ENCODE assay signal across 26 cellular contexts in the genomic region with DNA sequence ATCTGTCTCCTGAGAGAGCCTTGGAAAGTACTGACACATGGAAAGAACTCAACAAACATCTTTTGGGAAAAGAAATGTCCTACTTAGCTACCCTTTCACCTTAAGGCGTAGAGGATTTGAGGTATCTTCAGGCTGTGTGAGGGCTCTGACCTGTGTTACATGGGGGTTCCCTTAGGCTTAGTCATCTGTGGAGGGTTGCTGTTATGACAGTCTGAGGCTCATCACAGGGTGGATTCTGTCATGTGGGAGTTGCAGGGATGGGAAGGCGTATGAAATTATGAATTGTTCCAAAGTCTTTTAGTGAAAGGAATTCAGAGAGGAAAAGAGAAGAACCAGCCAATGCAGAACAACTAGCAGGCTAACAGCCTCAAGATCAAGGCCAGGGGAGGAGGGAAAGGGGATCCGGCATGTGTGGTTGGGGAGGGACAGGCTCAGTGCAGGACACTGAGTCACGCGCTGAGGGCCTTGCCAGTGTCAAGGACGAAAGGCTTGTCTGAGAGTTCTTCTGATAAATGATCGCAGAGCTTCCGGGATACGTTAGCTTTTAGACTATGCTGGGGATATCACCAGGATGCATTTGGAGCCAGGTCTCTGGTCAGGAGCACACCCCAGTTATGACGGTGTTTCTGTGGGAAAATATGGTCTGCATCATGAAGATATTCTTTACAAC. TPM values are rescaled to one million over a fixed set of nuclear protein-coding genes. Genes with fewer than 3 reads are reported as not detected.
DNase-seq lines count a peak whose midpoint lies in the region; ATAC-seq lines count a peak whose summit lies in the region.
"Had no signal": no experiment of that assay in that cellular context is flagged by ENCODE, and none has a peak within 500 bp of the region (broad histone marks: within the 10 kb centered on the region; RNA-seq: fewer than 3 reads in every experiment).

No MANE protein-coding gene starts in this region.

- no peak overlapping the region for H3K4me2 ChIP-seq in Karpas-422 (ENCODE audit: low read depth, low read length, poor library complexity, severe bottlenecking)

- H3K27ac Mint-ChIP-seq in activated CD4-positive, alpha-beta T cell treated with anti-CD3 and anti-CD28 coated beads for 36 hours = no peak overlapping the region
- peak overlapping the region; percentile 14 for H3K27ac Mint-ChIP-seq in stimulated activated memory B cell treated with anti-CD40 and anti-IgM and Interleukin-4, amounts not matched to agents 10 μg/mL and 1 μg/mL and 100 μg/mL, for 72 hours
- H3K27ac Mint-ChIP-seq: T-helper 1 cell treated with Interleukin-12 subunit alpha and Interleukin-12 subunit beta and Interleukin-4 antibody, amounts not matched to agents 30 μg/mL and 1 μg/mL, for 36 hours had no signal

- POLR2A ChIA-PET in activated CD4-positive, alpha-beta T cell treated with anti-CD3 and anti-CD28 coated beads for 36 hours (lab: Charles Lee) = no interaction called here

- no peaks in the 10 kb centered on the region for H4K20me1 ChIP-seq in Karpas-422 (ENCODE audit: insufficient read depth, low read depth, low read length)

- no peaks in the 10 kb centered on the region for H3K27me3 ChIP-seq in Karpas-422 (ENCODE audit: low read length)
- H3K27me3 ChIP-seq in H7 (ENCODE audit: control insufficient read depth, insufficient read depth, low read length) = peaks cover 5% of the 10 kb centered on the region; the same call in 1 of the 2 replicates
- H3K27me3 ChIP-seq: BE2C, uterus had no signal

- no peaks in the 10 kb centered on the region for H3K36me3 ChIP-seq in Karpas-422 (ENCODE audit: insufficient read depth, low read length)
- H3K36me3 ChIP-seq in H7 (replicated peaks; ENCODE audit: control insufficient read depth, insufficient read depth, low read length) = no peaks in the 10 kb centered on the region
- H3K36me3 ChIP-seq: BE2C, SJSA1, uterus had no signal

- no peak overlapping the region for H3K4me3 Mint-ChIP-seq in activated CD4-positive, alpha-beta T cell treated with anti-CD3 and anti-CD28 coated beads for 36 hours
- H3K4me3 Mint-ChIP-seq in stimulated activated memory B cell treated with anti-CD40 and anti-IgM and Interleukin-4, amounts not matched to agents 10 μg/mL and 1 μg/mL and 100 μg/mL, for 72 hours = no peak overlapping the region
- H3K4me3 Mint-ChIP-seq: T-helper 1 cell treated with Interleukin-12 subunit alpha and Interleukin-12 subunit beta and Interleukin-4 antibody, amounts not matched to agents 30 μg/mL and 1 μg/mL, for 36 hours had no signal

- peaks cover 38% of the 10 kb centered on the region for H3K27me3 Mint-ChIP-seq in activated CD4-positive, alpha-beta T cell treated with anti-CD3 and anti-CD28 coated beads for 36 hours
- H3K27me3 Mint-ChIP-seq in stimulated activated memory B cell treated with anti-CD40 and anti-IgM and Interleukin-4, amounts not matched to agents 10 μg/mL and 1 μg/mL and 100 μg/mL, for 72 hours = peaks cover 28% of the 10 kb centered on the region

- peak; percentile 72 for ATAC-seq in activated CD4-positive, alpha-beta T cell treated with anti-CD3 and anti-CD28 coated beads for 36 hours
- peak; percentile 8 for ATAC-seq in left lobe of liver
- ATAC-seq in stimulated activated memory B cell treated with anti-CD40 and anti-IgM and Interleukin-4, amounts not matched to agents 10 μg/mL and 1 μg/mL and 100 μg/mL, for 72 hours = no peak

- intact Hi-C loops in activated CD4-positive, alpha-beta T cell treated with anti-CD3 and anti-CD28 coated beads for 36 hours (cut with DNase I, micrococcal nuclease) = loop anchor here in 1 of 2 experiments (5.0 kb wide), 1 partner anchor 151 kb away; no protein-coding TSS in a partner anchor

- H3K9ac ChIP-seq in Karpas-422 (ENCODE audit: low read length) = no peak overlapping the region

- no peak overlapping the region for H3K27ac ChIP-seq in Karpas-422 (ENCODE audit: low read length)
- H3K27ac ChIP-seq: 22Rv1, SJSA1, uterus had no signal

- no peak overlapping the region for H3K4me3 ChIP-seq in Karpas-422 (ENCODE audit: low read length)
- H3K4me3 ChIP-seq in H7 (ENCODE audit: insufficient read depth, low read depth, low read length) = no peak overlapping the region
- H3K4me3 ChIP-seq: SJSA1, uterus had no signal

- DNase-seq in activated CD4-positive, alpha-beta T cell treated with anti-CD3 and anti-CD28 coated beads for 36 hours = no peak
- DNase-seq in activated CD4-positive, alpha-beta T cell treated with anti-CD3 and anti-CD28 coated beads for 1 hour = no peak
- DNase-seq in amniotic epithelial cell (ENCODE audit: low read depth) (peak; percentile 56), left lobe of liver (ENCODE audit: low spot score) (no peak), Karpas-422 (no peak), RKO (ENCODE audit: low spot score) (no peak), H7 (no peak)
- DNase-seq: activated CD4-positive, alpha-beta T cell treated with anti-CD3 and anti-CD28 coated beads, Interleukin-2, amount 50 U/mL, for 48 hours; activated naive CD4-positive, alpha-beta T cell treated with Interleukin-2 at 50 U/mL for 16 hours; BE2C; cerebellar nuclear complex; COR-L47; effector CD4-positive, alpha-beta T cell; midbrain; NCI-H1417 treated with DMSO at 0.1 percent for 48 hours; NCI-H526; stimulated activated CD4-positive, alpha-beta T cell treated with anti-CD3 and anti-CD28 coated beads, Interleukin-4, amount 100 ng/mL, for 4 hours; uterus had no signal

- no peaks in the 10 kb centered on the region for H3K9me2 ChIP-seq in Karpas-422 (replicated peaks; ENCODE audit: insufficient read depth, low read length)

- H3K4me1 Mint-ChIP-seq in activated CD4-positive, alpha-beta T cell treated with anti-CD3 and anti-CD28 coated beads for 36 hours = peaks cover 8% of the 10 kb centered on the region
- peaks cover 13% of the 10 kb centered on the region for H3K4me1 Mint-ChIP-seq in stimulated activated memory B cell treated with anti-CD40 and anti-IgM and Interleukin-4, amounts not matched to agents 10 μg/mL and 1 μg/mL and 100 μg/mL, for 72 hours

- H3K36me3 Mint-ChIP-seq in activated CD4-positive, alpha-beta T cell treated with anti-CD3 and anti-CD28 coated beads for 36 hours (ENCODE audit: low read depth) = no peaks in the 10 kb centered on the region
- H3K36me3 Mint-ChIP-seq in stimulated activated memory B cell treated with anti-CD40 and anti-IgM and Interleukin-4, amounts not matched to agents 10 μg/mL and 1 μg/mL and 100 μg/mL, for 72 hours = no peaks in the 10 kb centered on the region

- H3K79me2 ChIP-seq in Karpas-422 (ENCODE audit: low read length) = no peaks in the 10 kb centered on the region

- CTCF ChIA-PET in activated CD4-positive, alpha-beta T cell treated with anti-CD3 and anti-CD28 coated beads for 36 hours (lab: Charles Lee) = interaction anchor here (0.6 to 1.3 kb wide), 5 partner anchors 10 to 34 kb away, joined by 3 to 5 read pairs (median 3); no protein-coding TSS in a partner anchor

- no peaks in the 10 kb centered on the region for H3K9me3 ChIP-seq in Karpas-422 (ENCODE audit: low read length)
- H3K9me3 ChIP-seq: BE2C, SJSA1, uterus had no signal

- no peak overlapping the region for H2AFZ ChIP-seq in Karpas-422 (ENCODE audit: low read length)

- H3K4me1 ChIP-seq in Karpas-422 (ENCODE audit: low read length) = peaks cover 12% of the 10 kb centered on the region
- H3K4me1 ChIP-seq: SJSA1, uterus had no signal

- H3K9me3 Mint-ChIP-seq in activated CD4-positive, alpha-beta T cell treated with anti-CD3 and anti-CD28 coated beads for 36 hours (ENCODE audit: low read depth) = no peaks in the 10 kb centered on the region
- H3K9me3 Mint-ChIP-seq in stimulated activated memory B cell treated with anti-CD40 and anti-IgM and Interleukin-4, amounts not matched to agents 10 μg/mL and 1 μg/mL and 100 μg/mL, for 72 hours = no peaks in the 10 kb centered on the region
- H3K9me3 Mint-ChIP-seq: T-helper 1 cell treated with Interleukin-12 subunit alpha and Interleukin-12 subunit beta and Interleukin-4 antibody, amounts not matched to agents 30 μg/mL and 1 μg/mL, for 36 hours had no signal

RNA-seq across cellular contexts. Expression of gene PLA2G2C, which starts 24.6 kb away (rescaled TPM):
- under 1 TPM; 0.43 to 0.58 TPM for total RNA-seq in activated CD4-positive, alpha-beta T cell treated with anti-CD3 and anti-CD28 coated beads for 36 hours
- total RNA-seq in left lobe of liver = not detected
- total RNA-seq in Karpas-422 (2014; rRNA removed; shearing (Covaris generic); ENCODE audit: low replicate concordance) = not detected in 2 replicates
- total RNA-seq in H7 (2014; rRNA removed; shearing (Covaris generic)) = 0.04 TPM in 1 of 2 replicates, not detected in the other
- total RNA-seq: astrocyte, Daoy, glomerular endothelial cell, pulmonary artery endothelial cell, SJSA1, uterus had no signal

RNA-seq across cellular contexts. Expression of gene UBXN10, which starts 25.0 kb away (rescaled TPM):
- under 1 TPM; 0.41 to 0.63 TPM for total RNA-seq in activated CD4-positive, alpha-beta T cell treated with anti-CD3 and anti-CD28 coated beads for 36 hours
- total RNA-seq in left lobe of liver = 1.3 TPM
- total RNA-seq in Karpas-422 (2014; rRNA removed; shearing (Covaris generic); ENCODE audit: low replicate concordance) = not detected in 2 replicates
- 0.73 and 1.4 TPM in 2 replicates for total RNA-seq in H7 (2014; rRNA removed; shearing (Covaris generic))
- total RNA-seq: pulmonary artery endothelial cell, SJSA1 had no signal
